ENCODE assay signal across 23 cellular contexts in genomic region chr2:150358468-150358807, GRCh38.
"Had no signal": no experiment of that assay in that cellular context is flagged by ENCODE, and none has a peak within 500 bp of the region (broad histone marks: within the 10 kb centered on the region; RNA-seq: fewer than 3 reads in every experiment).

No MANE protein-coding gene starts in this region.

- ATAC-seq: activated CD4-positive, alpha-beta T cell treated with anti-CD3 and anti-CD28 coated beads for 36 hours; activated naive CD4-positive, alpha-beta T cell treated with anti-CD3 and anti-CD28 coated beads, Interleukin-2, amount 50 U/mL, for 72 hours; activated T-helper 17 cell treated with anti-CD3 and anti-CD28 coated beads, Interleukin-2, amount 50 U/mL, for 72 hours; effector memory CD8-positive, alpha-beta T cell; heart right ventricle; left ventricle myocardium superior; right cardiac atrium had no signal

- H3K9me3 ChIP-seq: colonic mucosa, neutrophil, ovary, thyroid gland had no signal

- DNase-seq: activated B cell treated with CpG ODN at 0.5 μM for 24 hours; activated CD4-positive, alpha-beta T cell treated with anti-CD3 and anti-CD28 coated beads for 36 hours; activated CD4-positive, alpha-beta T cell treated with anti-CD3 and anti-CD28 coated beads, Interleukin-2, amount 50 U/mL, for 4 hours; activated CD8-positive, alpha-beta memory T cell treated with anti-CD3 and anti-CD28 coated beads for 24 hours; activated CD8-positive, alpha-beta memory T cell treated with anti-CD3 and anti-CD28 coated beads, Interleukin-2, amount 50 U/mL, for 4 hours; activated T-cell treated with anti-CD3 and anti-CD28 coated beads, Interleukin-2, amount 50 U/mL, for 24 hours; colonic mucosa; dorsolateral prefrontal cortex; effector memory CD8-positive, alpha-beta T cell; foreskin fibroblast; heart right ventricle; left ventricle myocardium superior; ovary; right cardiac atrium; stimulated activated CD4-positive, alpha-beta T cell treated with anti-CD3 and anti-CD28 coated beads, Interleukin-1b, Interleukin-23, amount 100 ng/mL, for 48 hours; substantia nigra; T-helper 1 cell; T-helper 9 cell; thyroid gland had no signal

- FAIRE-seq: astrocyte had no signal

- H3K4me1 ChIP-seq: colonic mucosa, heart right ventricle, thyroid gland had no signal

- H3K4me3 ChIP-seq: colonic mucosa, dorsolateral prefrontal cortex, heart right ventricle, ovary, thyroid gland had no signal

- H3K36me3 ChIP-seq: colonic mucosa, heart right ventricle, neutrophil, ovary, thyroid gland had no signal

- H3K27ac ChIP-seq: colonic mucosa, dorsolateral prefrontal cortex, heart right ventricle, neutrophil, ovary, thyroid gland had no signal

- H3K27me3 ChIP-seq: colonic mucosa, heart right ventricle, neutrophil, ovary, thyroid gland had no signal
